1 cellular context compared by ENCODE assay signal in the genomic region with DNA sequence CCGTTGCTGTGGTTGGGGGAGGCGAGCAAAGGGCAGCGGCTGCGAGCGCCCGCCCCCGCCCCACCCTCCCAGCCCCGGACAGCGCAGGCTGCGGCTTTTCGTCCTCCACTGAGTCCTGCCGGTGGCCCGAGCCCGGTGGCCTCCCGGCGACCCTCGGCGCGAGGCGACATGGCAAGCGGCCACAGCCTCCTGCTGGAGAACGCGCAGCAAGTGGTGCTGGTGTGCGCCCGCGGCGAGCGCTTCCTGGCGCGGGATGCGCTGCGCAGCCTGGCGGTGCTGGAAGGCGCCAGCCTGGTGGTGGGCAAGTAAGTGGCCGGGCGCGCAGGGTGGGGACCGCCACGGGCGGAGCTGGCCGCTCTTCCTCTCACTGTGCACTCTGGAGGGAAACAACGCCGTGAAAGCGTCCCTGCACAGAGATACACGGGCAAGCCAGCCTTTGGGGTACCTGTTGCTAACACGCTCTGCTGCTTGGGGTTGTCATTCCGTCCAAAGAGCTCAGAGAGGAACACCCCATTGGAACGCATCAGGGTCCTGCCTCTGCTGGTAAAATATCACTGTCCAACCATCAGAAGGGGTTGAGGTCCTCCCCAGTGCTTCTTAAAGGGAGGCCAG.
A peak's percentile ranks its signal among the peaks of the same experiment; 100 is the strongest.
TF ChIP-seq lines count a peak whose summit lies in the region.

A gene with protein sequence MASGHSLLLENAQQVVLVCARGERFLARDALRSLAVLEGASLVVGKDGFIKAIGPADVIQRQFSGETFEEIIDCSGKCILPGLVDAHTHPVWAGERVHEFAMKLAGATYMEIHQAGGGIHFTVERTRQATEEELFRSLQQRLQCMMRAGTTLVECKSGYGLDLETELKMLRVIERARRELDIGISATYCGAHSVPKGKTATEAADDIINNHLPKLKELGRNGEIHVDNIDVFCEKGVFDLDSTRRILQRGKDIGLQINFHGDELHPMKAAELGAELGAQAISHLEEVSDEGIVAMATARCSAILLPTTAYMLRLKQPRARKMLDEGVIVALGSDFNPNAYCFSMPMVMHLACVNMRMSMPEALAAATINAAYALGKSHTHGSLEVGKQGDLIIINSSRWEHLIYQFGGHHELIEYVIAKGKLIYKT (plus strand): TSS at position 101 of the 612 bp plus-strand sequence. CDS start 68 bp downstream, at position 169.

TF ChIP-seq in HepG2, 621 proteins besides CTCF, POLR2A, EP300 and RAD21 (continued from another document and continues in another):
- TF ChIP-seq, protein P1, sequence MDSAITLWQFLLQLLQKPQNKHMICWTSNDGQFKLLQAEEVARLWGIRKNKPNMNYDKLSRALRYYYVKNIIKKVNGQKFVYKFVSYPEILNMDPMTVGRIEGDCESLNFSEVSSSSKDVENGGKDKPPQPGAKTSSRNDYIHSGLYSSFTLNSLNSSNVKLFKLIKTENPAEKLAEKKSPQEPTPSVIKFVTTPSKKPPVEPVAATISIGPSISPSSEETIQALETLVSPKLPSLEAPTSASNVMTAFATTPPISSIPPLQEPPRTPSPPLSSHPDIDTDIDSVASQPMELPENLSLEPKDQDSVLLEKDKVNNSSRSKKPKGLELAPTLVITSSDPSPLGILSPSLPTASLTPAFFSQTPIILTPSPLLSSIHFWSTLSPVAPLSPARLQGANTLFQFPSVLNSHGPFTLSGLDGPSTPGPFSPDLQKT (CRISPR knock-in tag; IDR thresholded peaks at IDR 0.05; ENCODE audit: borderline replicate concordance), result no peak
- no peak for TF ChIP-seq MTA1 (CRISPR knock-in tag; IDR thresholded peaks at IDR 0.05; ENCODE audit: borderline replicate concordance)
- TF ChIP-seq LCORL (IDR thresholded peaks at IDR 0.05), result no peak
- no peak for TF ChIP-seq LCORL (CRISPR knock-in tag; IDR thresholded peaks at IDR 0.05)
- TF ChIP-seq ZNF574 (CRISPR knock-in tag; IDR thresholded peaks at IDR 0.05), result no peak; the same call in 1 of the 2 replicates
- no peak for TF ChIP-seq SNAPC2 (CRISPR knock-in tag; IDR thresholded peaks at IDR 0.05)
- TF ChIP-seq TFDP1 (CRISPR knock-in tag; IDR thresholded peaks at IDR 0.05; ENCODE audit: borderline replicate concordance), result no peak
- TF ChIP-seq MLLT10 (CRISPR knock-in tag; IDR thresholded peaks at IDR 0.05), result no peak
- TF ChIP-seq, protein P2, sequence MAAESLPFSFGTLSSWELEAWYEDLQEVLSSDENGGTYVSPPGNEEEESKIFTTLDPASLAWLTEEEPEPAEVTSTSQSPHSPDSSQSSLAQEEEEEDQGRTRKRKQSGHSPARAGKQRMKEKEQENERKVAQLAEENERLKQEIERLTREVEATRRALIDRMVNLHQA (CRISPR knock-in tag; IDR thresholded peaks at IDR 0.05), result no peak
- no peak for TF ChIP-seq BCL6 (CRISPR knock-in tag; IDR thresholded peaks at IDR 0.05)
- TF ChIP-seq, protein P3, sequence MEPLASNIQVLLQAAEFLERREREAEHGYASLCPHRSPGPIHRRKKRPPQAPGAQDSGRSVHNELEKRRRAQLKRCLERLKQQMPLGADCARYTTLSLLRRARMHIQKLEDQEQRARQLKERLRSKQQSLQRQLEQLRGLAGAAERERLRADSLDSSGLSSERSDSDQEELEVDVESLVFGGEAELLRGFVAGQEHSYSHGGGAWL (CRISPR knock-in tag; IDR thresholded peaks at IDR 0.05), result no peak
- TF ChIP-seq ZNF556 (CRISPR knock-in tag; IDR thresholded peaks at IDR 0.05; ENCODE audit: borderline replicate concordance), result 0 out of 2 replicates have a peak, but pooled peaks have one; percentile 18
- peak; percentile 72 for TF ChIP-seq NKX3-1 (CRISPR knock-in tag; IDR thresholded peaks at IDR 0.05)
- no peak for TF ChIP-seq ELF1 (CRISPR knock-in tag; IDR thresholded peaks at IDR 0.05)
- no peak for TF ChIP-seq CCDC6 (CRISPR knock-in tag; IDR thresholded peaks at IDR 0.05)
- TF ChIP-seq NONO (IDR thresholded peaks at IDR 0.05), result no peak
- TF ChIP-seq NONO (CRISPR knock-in tag; conservative IDR thresholded peaks at IDR 0.05), result no peak; the same call in 1 of the 2 replicates
- TF ChIP-seq JUNB (CRISPR knock-in tag; IDR thresholded peaks at IDR 0.05; ENCODE audit: borderline replicate concordance), result no peak
- no peak for TF ChIP-seq TBL1XR1 (IDR thresholded peaks at IDR 0.05; ENCODE audit: borderline replicate concordance, low read length, partially characterized antibody)
- TF ChIP-seq, protein P4, sequence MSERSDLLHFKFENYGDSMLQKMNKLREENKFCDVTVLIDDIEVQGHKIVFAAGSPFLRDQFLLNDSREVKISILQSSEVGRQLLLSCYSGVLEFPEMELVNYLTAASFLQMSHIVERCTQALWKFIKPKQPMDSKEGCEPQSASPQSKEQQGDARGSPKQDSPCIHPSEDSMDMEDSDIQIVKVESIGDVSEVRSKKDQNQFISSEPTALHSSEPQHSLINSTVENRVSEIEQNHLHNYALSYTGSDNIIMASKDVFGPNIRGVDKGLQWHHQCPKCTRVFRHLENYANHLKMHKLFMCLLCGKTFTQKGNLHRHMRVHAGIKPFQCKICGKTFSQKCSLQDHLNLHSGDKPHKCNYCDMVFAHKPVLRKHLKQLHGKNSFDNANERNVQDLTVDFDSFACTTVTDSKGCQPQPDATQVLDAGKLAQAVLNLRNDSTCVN (CRISPR knock-in tag; IDR thresholded peaks at IDR 0.05; ENCODE audit: borderline replicate concordance), result no peak
- no peak for TF ChIP-seq ZNF710 (CRISPR knock-in tag; IDR thresholded peaks at IDR 0.05; ENCODE audit: borderline replicate concordance)
- TF ChIP-seq, protein P5, sequence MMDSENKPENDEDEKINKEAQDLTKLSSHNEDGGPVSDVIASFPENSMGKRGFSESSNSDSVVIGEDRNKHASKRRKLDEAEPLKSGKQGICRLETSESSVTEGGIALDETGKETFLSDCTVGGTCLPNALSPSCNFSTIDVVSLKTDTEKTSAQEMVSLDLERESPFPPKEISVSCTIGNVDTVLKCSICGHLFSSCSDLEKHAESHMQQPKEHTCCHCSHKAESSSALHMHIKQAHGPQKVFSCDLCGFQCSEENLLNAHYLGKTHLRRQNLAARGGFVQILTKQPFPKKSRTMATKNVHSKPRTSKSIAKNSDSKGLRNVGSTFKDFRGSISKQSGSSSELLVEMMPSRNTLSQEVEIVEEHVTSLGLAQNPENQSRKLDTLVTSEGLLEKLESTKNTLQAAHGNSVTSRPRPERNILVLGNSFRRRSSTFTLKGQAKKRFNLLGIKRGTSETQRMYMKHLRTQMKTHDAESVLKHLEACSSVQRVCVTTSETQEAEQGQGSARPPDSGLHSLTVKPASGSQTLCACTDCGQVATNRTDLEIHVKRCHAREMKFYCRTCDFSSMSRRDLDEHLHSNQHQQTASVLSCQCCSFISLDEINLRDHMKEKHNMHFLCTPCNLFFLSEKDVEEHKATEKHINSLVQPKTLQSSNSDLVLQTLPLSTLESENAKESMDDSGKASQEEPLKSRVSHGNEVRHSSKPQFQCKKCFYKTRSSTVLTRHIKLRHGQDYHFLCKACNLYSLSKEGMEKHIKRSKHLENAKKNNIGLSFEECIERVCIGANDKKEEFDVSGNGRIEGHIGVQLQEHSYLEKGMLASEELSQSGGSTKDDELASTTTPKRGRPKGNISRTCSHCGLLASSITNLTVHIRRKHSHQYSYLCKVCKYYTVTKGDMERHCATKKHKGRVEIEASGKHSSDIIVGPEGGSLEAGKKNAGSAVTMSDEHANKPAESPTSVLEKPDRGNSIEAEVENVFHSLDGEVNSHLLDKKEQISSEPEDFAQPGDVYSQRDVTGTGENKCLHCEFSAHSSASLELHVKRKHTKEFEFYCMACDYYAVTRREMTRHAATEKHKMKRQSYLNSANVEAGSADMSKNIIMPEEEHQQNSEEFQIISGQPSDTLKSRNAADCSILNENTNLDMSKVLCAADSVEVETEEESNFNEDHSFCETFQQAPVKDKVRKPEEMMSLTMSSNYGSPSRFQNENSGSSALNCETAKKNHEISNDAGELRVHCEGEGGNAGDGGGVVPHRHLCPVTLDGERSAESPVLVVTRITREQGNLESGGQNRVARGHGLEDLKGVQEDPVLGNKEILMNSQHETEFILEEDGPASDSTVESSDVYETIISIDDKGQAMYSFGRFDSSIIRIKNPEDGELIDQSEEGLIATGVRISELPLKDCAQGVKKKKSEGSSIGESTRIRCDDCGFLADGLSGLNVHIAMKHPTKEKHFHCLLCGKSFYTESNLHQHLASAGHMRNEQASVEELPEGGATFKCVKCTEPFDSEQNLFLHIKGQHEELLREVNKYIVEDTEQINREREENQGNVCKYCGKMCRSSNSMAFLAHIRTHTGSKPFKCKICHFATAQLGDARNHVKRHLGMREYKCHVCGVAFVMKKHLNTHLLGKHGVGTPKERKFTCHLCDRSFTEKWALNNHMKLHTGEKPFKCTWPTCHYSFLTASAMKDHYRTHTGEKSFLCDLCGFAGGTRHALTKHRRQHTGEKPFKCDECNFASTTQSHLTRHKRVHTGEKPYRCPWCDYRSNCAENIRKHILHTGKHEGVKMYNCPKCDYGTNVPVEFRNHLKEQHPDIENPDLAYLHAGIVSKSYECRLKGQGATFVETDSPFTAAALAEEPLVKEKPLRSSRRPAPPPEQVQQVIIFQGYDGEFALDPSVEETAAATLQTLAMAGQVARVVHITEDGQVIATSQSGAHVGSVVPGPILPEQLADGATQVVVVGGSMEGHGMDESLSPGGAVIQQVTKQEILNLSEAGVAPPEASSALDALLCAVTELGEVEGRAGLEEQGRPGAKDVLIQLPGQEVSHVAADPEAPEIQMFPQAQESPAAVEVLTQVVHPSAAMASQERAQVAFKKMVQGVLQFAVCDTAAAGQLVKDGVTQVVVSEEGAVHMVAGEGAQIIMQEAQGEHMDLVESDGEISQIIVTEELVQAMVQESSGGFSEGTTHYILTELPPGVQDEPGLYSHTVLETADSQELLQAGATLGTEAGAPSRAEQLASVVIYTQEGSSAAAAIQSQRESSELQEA (CRISPR knock-in tag; IDR thresholded peaks at IDR 0.05; ENCODE audit: not compliant biosample characterization), result no peak
- TF ChIP-seq PCBP1 (IDR thresholded peaks at IDR 0.05; ENCODE audit: borderline replicate concordance, low read depth, low read length), result no peak
- TF ChIP-seq ZNF724P (CRISPR knock-in tag; IDR thresholded peaks at IDR 0.05; ENCODE audit: borderline replicate concordance), result no peak
- no peak for TF ChIP-seq THAP11 (CRISPR knock-in tag; IDR thresholded peaks at IDR 0.05)
- peak; percentile 83 for TF ChIP-seq ZNF788 (CRISPR knock-in tag; IDR thresholded peaks at IDR 0.05; ENCODE audit: borderline replicate concordance)
- peak; percentile 8; the same call in 1 of the 2 replicates for TF ChIP-seq HIVEP1 (CRISPR knock-in tag; IDR thresholded peaks at IDR 0.05)
- TF ChIP-seq, protein P6, sequence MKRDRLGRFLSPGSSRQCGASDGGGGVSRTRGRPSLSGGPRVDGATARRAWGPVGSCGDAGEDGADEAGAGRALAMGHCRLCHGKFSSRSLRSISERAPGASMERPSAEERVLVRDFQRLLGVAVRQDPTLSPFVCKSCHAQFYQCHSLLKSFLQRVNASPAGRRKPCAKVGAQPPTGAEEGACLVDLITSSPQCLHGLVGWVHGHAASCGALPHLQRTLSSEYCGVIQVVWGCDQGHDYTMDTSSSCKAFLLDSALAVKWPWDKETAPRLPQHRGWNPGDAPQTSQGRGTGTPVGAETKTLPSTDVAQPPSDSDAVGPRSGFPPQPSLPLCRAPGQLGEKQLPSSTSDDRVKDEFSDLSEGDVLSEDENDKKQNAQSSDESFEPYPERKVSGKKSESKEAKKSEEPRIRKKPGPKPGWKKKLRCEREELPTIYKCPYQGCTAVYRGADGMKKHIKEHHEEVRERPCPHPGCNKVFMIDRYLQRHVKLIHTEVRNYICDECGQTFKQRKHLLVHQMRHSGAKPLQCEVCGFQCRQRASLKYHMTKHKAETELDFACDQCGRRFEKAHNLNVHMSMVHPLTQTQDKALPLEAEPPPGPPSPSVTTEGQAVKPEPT (CRISPR knock-in tag; IDR thresholded peaks at IDR 0.05; ENCODE audit: low read depth), result no peak
- peak; percentile 80; the same call in 1 of the 2 replicates for TF ChIP-seq IRF9 (CRISPR knock-in tag; IDR thresholded peaks at IDR 0.05; ENCODE audit: borderline replicate concordance)
